16 cellular contexts compared by ENCODE assay signal in genomic region chr7:32036557-32036956, GRCh38. TPM values are rescaled to one million over a fixed set of nuclear protein-coding genes. Genes with fewer than 3 reads are reported as not detected.
DNase-seq lines count a peak whose midpoint lies in the region; ATAC-seq and TF ChIP-seq lines count a peak whose summit lies in the region.
"Had no signal": no experiment of that assay in that cellular context is flagged by ENCODE, and none has a peak within 500 bp of the region (broad histone marks: within the 10 kb centered on the region; RNA-seq: fewer than 3 reads in every experiment).

No MANE protein-coding gene starts in this region.

- ATAC-seq in GM21390 (IDR thresholded peaks at IDR 0.05; ENCODE audit: unreplicated experiment) (peak; percentile 44), left cardiac atrium (no peak)
- ATAC-seq: gastroesophageal sphincter, HCT116 had no signal

- intact Hi-C loops in uterus (cut with DNase I; ENCODE audit: low total_unique reads): no loop called here
- intact Hi-C loops in left cardiac atrium (cut with DNase I): no loop called here

- H3K79me2 ChIP-seq in KMS-11 (ENCODE audit: insufficient read depth, low read depth): no peaks in the 10 kb centered on the region

- no peak overlapping the region for H3K4me3 ChIP-seq in KMS-11 (IDR thresholded peaks at IDR 0.05; ENCODE audit: insufficient read depth, low read depth, low read length)
- no peak overlapping the region for H3K4me3 ChIP-seq in fibroblast of mammary gland (ENCODE audit: control insufficient read depth, low read depth, low read length)
- H3K4me3 ChIP-seq in uterus: no peak overlapping the region
- H3K4me3 ChIP-seq: colonic mucosa, gastroesophageal sphincter had no signal

- no peak for TF ChIP-seq CTCF in KMS-11 (conservative IDR thresholded peaks at IDR 0.05; ENCODE audit: low read depth, low read length)
- TF ChIP-seq CTCF in fibroblast of mammary gland (conservative IDR thresholded peaks at IDR 0.05; ENCODE audit: control insufficient read depth, insufficient read depth, low read depth, low read length): no peak
- no peak for TF ChIP-seq CTCF in uterus (IDR thresholded peaks at IDR 0.05)

- peaks cover 13% of the 10 kb centered on the region; the same call in 1 of the 2 replicates for H3K27me3 ChIP-seq in KMS-11 (ENCODE audit: insufficient read depth, low read depth)
- no peaks in the 10 kb centered on the region for H3K27me3 ChIP-seq in uterus
- H3K27me3 ChIP-seq: colonic mucosa, gastroesophageal sphincter had no signal

- no peak for TF ChIP-seq POLR2A in uterus (IDR thresholded peaks at IDR 0.05)

- no peak overlapping the region for H3K9ac ChIP-seq in KMS-11

- H4K20me1 ChIP-seq in KMS-11 (ENCODE audit: insufficient read depth): no peaks in the 10 kb centered on the region

- peak overlapping the region; percentile 27; the same call in 1 of the 2 replicates for H3K27ac ChIP-seq in KMS-11
- H3K27ac ChIP-seq in uterus: no peak overlapping the region
- H3K27ac ChIP-seq: colonic mucosa, gastroesophageal sphincter, HL-60 had no signal

- H3K36me3 ChIP-seq in KMS-11 (ENCODE audit: insufficient read depth): no peaks in the 10 kb centered on the region
- H3K36me3 ChIP-seq in uterus: no peaks in the 10 kb centered on the region
- H3K36me3 ChIP-seq: colonic mucosa, gastroesophageal sphincter had no signal

- H3K9me3 ChIP-seq in uterus: no peaks in the 10 kb centered on the region
- H3K9me3 ChIP-seq: colonic mucosa, gastroesophageal sphincter had no signal

- peak overlapping the region; percentile 53 for H3K4me2 ChIP-seq in KMS-11

- no peak overlapping the region for H2AFZ ChIP-seq in KMS-11 (ENCODE audit: low read depth)

- H3K4me1 ChIP-seq in KMS-11 (ENCODE audit: low read depth, poor library complexity, severe bottlenecking) (peaks cover 39% of the 10 kb centered on the region), uterus (no peaks in the 10 kb centered on the region)
- H3K4me1 ChIP-seq: colonic mucosa had no signal

- DNase-seq in EL: peak; percentile 65
- peak; percentile 21 for DNase-seq in fibroblast of mammary gland (ENCODE audit: low read depth)
- DNase-seq in uterus: no peak
- DNase-seq in NCI-H2081 treated with DMSO at 0.1 percent for 48 hours (lab: John Stamatoyannopoulos, UW): no peak
- no peak for DNase-seq in left cardiac atrium
- DNase-seq in activated CD4-positive, alpha-beta T cell treated with anti-CD3 and anti-CD28 coated beads for 1 hour: no peak
- DNase-seq: activated CD4-positive, alpha-beta T cell treated with anti-CD3 and anti-CD28 coated beads, Interleukin-2, amount 50 U/mL, for 4 hours; activated naive CD4-positive, alpha-beta T cell treated with Interleukin-2 at 50 U/mL for 16 hours; CD4-positive, alpha-beta memory T cell; colonic mucosa; NCI-H1092 treated with DMSO at 0.1 percent for 48 hours had no signal

RNA-seq across cellular contexts. Expression of gene PDE1C, which starts 33.6 kb away (rescaled TPM):
- total RNA-seq in uterus (10 to 100 TPM in 3 of 4 donors, 1 to 10 TPM in 1; 5.9 to 26.4 (median 13.7) TPM), left cardiac atrium (10 to 100 TPM; 44.2 to 50.8 TPM)
- total RNA-seq: CD4-positive, alpha-beta memory T cell had no signal

Comparison
In these comparisons a context has a peak if more than half of its experiments do, and no peak if none do; other contexts are left out.
1. DNase-seq: peak in EL (single experiment) and fibroblast of mammary gland (single experiment); none in uterus (0 of 2), NCI-H2081 treated with DMSO at 0.1 percent for 48 hours (single experiment), left cardiac atrium (single experiment) and activated CD4-positive, alpha-beta T cell treated with anti-CD3 and anti-CD28 coated beads for 1 hour (single experiment).